Comparison of ENCODE assay signal across 12 cellular contexts in genomic region chr16:86343733-86344585, GRCh38.
DNase-seq lines count a peak whose midpoint lies in the region; ATAC-seq and TF ChIP-seq lines count a peak whose summit lies in the region.
"Had no signal": no experiment of that assay in that cellular context is flagged by ENCODE, and none has a peak within 500 bp of the region (broad histone marks: within the 10 kb centered on the region; RNA-seq: fewer than 3 reads in every experiment).

No MANE protein-coding gene starts in this region.

- WGBS in esophagus muscularis mucosa = 24% methylated on average over 10 of the region's 10 CpGs

- no peak overlapping the region for H3K27ac Mint-ChIP-seq in T-helper 17 cell
- H3K27ac Mint-ChIP-seq: activated B cell treated with CpG ODN at 0.5 μM for 24 hours had no signal

- no peaks in the 10 kb centered on the region for H3K36me3 Mint-ChIP-seq in T-helper 17 cell (ENCODE audit: low read depth)

- no peak overlapping the region for H3K4me3 Mint-ChIP-seq in T-helper 17 cell
- H3K4me3 Mint-ChIP-seq: activated B cell treated with CpG ODN at 0.5 μM for 24 hours had no signal

- H3K9me3 ChIP-seq in esophagus muscularis mucosa (no peaks in the 10 kb centered on the region), muscle layer of duodenum (ENCODE audit: control insufficient read depth in 1 of 2, low read length in 2 of 2) (no peaks in the 10 kb centered on the region), T-helper 17 cell (ENCODE audit: control insufficient read depth, low read length, poor library complexity, severe bottlenecking) (no peaks in the 10 kb centered on the region)
- H3K9me3 ChIP-seq: adrenal gland had no signal

- H3K4me1 ChIP-seq in esophagus muscularis mucosa (peaks cover 14 to 50% (median 46%) of the 10 kb centered on the region in 4 donors), muscle layer of duodenum (ENCODE audit: control insufficient read depth in 1 of 2, insufficient read depth in 2 of 2, low read length in 2 of 2) (peaks cover 10 to 11% of the 10 kb centered on the region in 2 donors)

- H3K27ac ChIP-seq in esophagus muscularis mucosa (replicated peaks in 1 of 4) (peak overlapping the region; percentile 92 to 96 (median 96)), muscle layer of duodenum (ENCODE audit: low read length) (peak overlapping the region; percentile 89)

- TF ChIP-seq CTCF in esophagus muscularis mucosa (IDR thresholded peaks at IDR 0.05) = no peak

- H3K36me3 ChIP-seq in esophagus muscularis mucosa = no peaks in the 10 kb centered on the region
- H3K36me3 ChIP-seq in muscle layer of duodenum (ENCODE audit: control insufficient read depth in 1 of 2, insufficient read depth in 2 of 2, low read length in 2 of 2) = no peaks in the 10 kb centered on the region
- H3K36me3 ChIP-seq: adrenal gland had no signal

- H3K4me1 Mint-ChIP-seq in T-helper 17 cell = peaks cover 4% of the 10 kb centered on the region
- H3K4me1 Mint-ChIP-seq: activated B cell treated with CpG ODN at 0.5 μM for 24 hours had no signal

- peaks cover 56% of the 10 kb centered on the region for H3K27me3 Mint-ChIP-seq in T-helper 17 cell

- H3K4me3 ChIP-seq in esophagus muscularis mucosa (peak overlapping the region; percentile 26 to 48 (median 36)), muscle layer of duodenum (ENCODE audit: low read depth in 1 of 2, low read length in 2 of 2) (peak overlapping the region; percentile 27 to 29)
- H3K4me3 ChIP-seq: adrenal gland had no signal

- ATAC-seq in T-helper 17 cell (no peak), GM19455 (IDR thresholded peaks at IDR 0.05; ENCODE audit: unreplicated experiment) (no peak)

- peak; percentile 51 for DNase-seq in EH (ENCODE audit: low read depth)
- DNase-seq in RPMI7951 (ENCODE audit: low read depth) = peak; percentile 61
- DNase-seq in esophagus muscularis mucosa (ENCODE audit: extremely low spot score) = no peak
- no peak for DNase-seq in activated CD8-positive, alpha-beta memory T cell treated with anti-CD3 and anti-CD28 coated beads for 24 hours
- no peak for DNase-seq in activated naive CD4-positive, alpha-beta T cell (lab: John Stamatoyannopoulos, UW)
- no peak for DNase-seq in T-helper 17 cell
- DNase-seq: activated B cell treated with CpG ODN at 0.5 μM for 24 hours, DMS153, NCI-H187 treated with DMSO at 0.1 percent for 48 hours had no signal

- H3K27me3 ChIP-seq in esophagus muscularis mucosa = no peaks in the 10 kb centered on the region
- H3K27me3 ChIP-seq in muscle layer of duodenum (ENCODE audit: low read depth, low read length) = no peaks in the 10 kb centered on the region

- TF ChIP-seq POLR2A in esophagus muscularis mucosa (IDR thresholded peaks at IDR 0.05; ENCODE audit: low read depth) = no peak

- intact Hi-C loops in esophagus muscularis mucosa (cut with DNase I) = loop anchor here (5.0 kb wide), 2 partner anchors 37 to 113 kb away; no protein-coding TSS in a partner anchor

- no peak for TF ChIP-seq EP300 in esophagus muscularis mucosa (IDR thresholded peaks at IDR 0.05)

Comparison
In these comparisons a context has a peak if more than half of its experiments do, and no peak if none do; other contexts are left out.
1. DNase-seq: peak in EH (single experiment) and RPMI7951 (single experiment); none in esophagus muscularis mucosa (single experiment), activated CD8-positive, alpha-beta memory T cell treated with anti-CD3 and anti-CD28 coated beads for 24 hours (single experiment), activated naive CD4-positive, alpha-beta T cell (0 of 4) and T-helper 17 cell (0 of 3).